In genomic region chr14:50943943-50944646, GRCh38 we compare ENCODE assay signal across 7 cellular contexts. TPM values are rescaled to one million over a fixed set of nuclear protein-coding genes. Genes with fewer than 3 reads are reported as not detected.
DNase-seq lines count a peak whose midpoint lies in the region; TF ChIP-seq lines count a peak whose summit lies in the region.

Gene PYGL (minus strand): TSS chr14:50944483. CDS start chr14:50944403, 80 bp downstream.

- POLR2A ChIA-PET in GM10248 (lab: Yijun Ruan, JAX) (no interaction called here), HEK293 (lab: Yijun Ruan, JAX) (interaction anchor here (0.5 to 2.0 kb wide), 8 partner anchors 11 to 151 kb away, joined by 3 to 10 read pairs (median 3); partner anchors contain the start of gene TRIM9)

- peak; percentile 62 for DNase-seq in GM10248 (ENCODE audit: extremely low spot score)
- peak; percentile 43 for DNase-seq in NCI-H446 treated with DMSO at 0.1 percent for 48 hours (lab: John Stamatoyannopoulos, UW)
- peak; percentile 28 for DNase-seq in activated T-cell treated with anti-CD3 and anti-CD28 coated beads, Interleukin-2, amount 50 U/mL, for 1 hour
- DNase-seq in foreskin fibroblast, result peak; percentile 66 to 89
- DNase-seq in ureter (ENCODE audit: low spot score), result peak; percentile 73

- H3K36me3 Mint-ChIP-seq in nephron (ENCODE audit: low read depth), result peaks cover 3% of the 10 kb centered on the region

- H3K9me3 ChIP-seq in HEK293 (ENCODE audit: control insufficient read depth, insufficient read depth, low read depth, low read length), result no peaks in the 10 kb centered on the region

- peaks cover 16% of the 10 kb centered on the region for H3K4me1 Mint-ChIP-seq in nephron

- H3K9me3 Mint-ChIP-seq in nephron, result peaks cover 3% of the 10 kb centered on the region

- TF ChIP-seq CTCF in GM10248 (IDR thresholded peaks at IDR 0.05; ENCODE audit: control extremely low read depth, extremely low read depth, low read depth, missing control alignments), result no peak
- TF ChIP-seq CTCF in HEK293 (tag by site-specific recombination; IDR thresholded peaks at IDR 0.05), result peak; percentile 64
- no peak for TF ChIP-seq CTCF in foreskin fibroblast (IDR thresholded peaks at IDR 0.05; ENCODE audit: low read depth, low read length)
- no peak for TF ChIP-seq CTCF in nephron (IDR thresholded peaks at IDR 0.05; ENCODE audit: unreplicated experiment in 3 of 3)

- H3K27ac Mint-ChIP-seq in nephron, result peak within 1 kb of the TSS in 2 of 3 experiments; percentile 50 to 70

- peak within 1 kb of the TSS; percentile 90 to 93 (median 93) for H3K4me3 Mint-ChIP-seq in nephron

- H3K36me3 ChIP-seq in HEK293 (ENCODE audit: control insufficient read depth in 2 of 2, insufficient read depth in 1 of 2, low read length in 2 of 2), result peaks cover 11 to 25% of the 10 kb centered on the region in 2 experiments

- CTCF ChIA-PET in GM10248 (lab: Yijun Ruan, JAX) (interaction anchor here (0.8 to 1.6 kb wide), 2 partner anchors 11 to 19 kb away, joined by 3 read pairs; no protein-coding TSS in a partner anchor), HEK293 (lab: Yijun Ruan, JAX) (interaction anchor here (3.2 kb wide), 1 partner anchor 11 kb away, joined by 16 read pairs; no protein-coding TSS in a partner anchor)

- H3K27ac ChIP-seq in HEK293 (ENCODE audit: extremely low read depth, low read depth, low read length), result peak within 1 kb of the TSS; percentile 68

- peaks cover 7% of the 10 kb centered on the region for H3K27me3 Mint-ChIP-seq in nephron (ENCODE audit: low read depth)

- peaks cover 3% of the 10 kb centered on the region; the same call in 1 of the 2 replicates for H3K4me1 ChIP-seq in HEK293 (ENCODE audit: control insufficient read depth, insufficient read depth, low read length)

- peak within 1 kb of the TSS; percentile 60 for H3K4me3 ChIP-seq in HEK293 (ENCODE audit: low read depth, low read length)
- peak within 1 kb of the TSS; percentile 75 to 83 for H3K4me3 ChIP-seq in foreskin fibroblast (ENCODE audit: low read depth in 1 of 2, low read length in 2 of 2)

TF ChIP-seq in HEK293, 187 proteins besides CTCF, POLR2A, EP300 and RAD21 (continues in another document):
- TF ChIP-seq ZNF529 (tag by site-specific recombination; IDR thresholded peaks at IDR 0.05; ENCODE audit: insufficient replicate concordance), result no peak
- TF ChIP-seq ZNF10 (tag by site-specific recombination; IDR thresholded peaks at IDR 0.05), result no peak
- no peak for TF ChIP-seq BCL6B (tag by site-specific recombination; IDR thresholded peaks at IDR 0.05)
- no peak for TF ChIP-seq ZNF549 (tag by site-specific recombination; IDR thresholded peaks at IDR 0.05)
- no peak for TF ChIP-seq BCL11A (tag by site-specific recombination; IDR thresholded peaks at IDR 0.05; ENCODE audit: low read depth)
- no peak for TF ChIP-seq MZF1 (tag by site-specific recombination; IDR thresholded peaks at IDR 0.05; ENCODE audit: borderline replicate concordance)
- no peak for TF ChIP-seq REPIN1 (tag by site-specific recombination; IDR thresholded peaks at IDR 0.05; ENCODE audit: low read depth)
- TF ChIP-seq ZFP37 (tag by site-specific recombination; IDR thresholded peaks at IDR 0.05), result no peak; the same call in 1 of the 2 replicates
- TF ChIP-seq ZNF792 (tag by site-specific recombination; IDR thresholded peaks at IDR 0.05), result no peak
- no peak for TF ChIP-seq KLF17 (tag by site-specific recombination; IDR thresholded peaks at IDR 0.05)
- no peak for TF ChIP-seq ZBTB11 (tag by site-specific recombination; conservative IDR thresholded peaks at IDR 0.05; ENCODE audit: low read depth)
- peak; percentile 16; the same call in 1 of the 2 replicates for TF ChIP-seq SP7 (tag by site-specific recombination; IDR thresholded peaks at IDR 0.05)
- TF ChIP-seq ZNF843 (tag by site-specific recombination; IDR thresholded peaks at IDR 0.05), result no peak
- 0 out of 2 replicates have a peak, but pooled peaks have one; percentile 33 for TF ChIP-seq KLF16 (tag by site-specific recombination; IDR thresholded peaks at IDR 0.05)
- TF ChIP-seq ZNF837 (tag by site-specific recombination; IDR thresholded peaks at IDR 0.05), result 0 out of 2 replicates have a peak, but pooled peaks have one; percentile 43
- no peak for TF ChIP-seq PRDM6 (tag by site-specific recombination; IDR thresholded peaks at IDR 0.05)
- peak; percentile 0 for TF ChIP-seq ZEB2 (tag by site-specific recombination; IDR thresholded peaks at IDR 0.05)
- no peak for TF ChIP-seq ZNF791 (tag by site-specific recombination; IDR thresholded peaks at IDR 0.05)
- no peak for TF ChIP-seq ZNF701 (tag by site-specific recombination; IDR thresholded peaks at IDR 0.05)
- no peak for TF ChIP-seq TRIM28 (IDR thresholded peaks at IDR 0.05; ENCODE audit: borderline replicate concordance, low read length)
- TF ChIP-seq ZNF560 (tag by site-specific recombination; IDR thresholded peaks at IDR 0.05; ENCODE audit: borderline replicate concordance), result peak; percentile 18; the same call in 1 of the 2 replicates
- no peak for TF ChIP-seq ZNF174 (tag by site-specific recombination; IDR thresholded peaks at IDR 0.05)

RNA-seq across cellular contexts. Expression of gene PYGL, which starts in this region (rescaled TPM):
- 58.6 TPM for total RNA-seq in ureter

Comparison
In these comparisons a context has a peak if more than half of its experiments do, and no peak if none do; other contexts are left out.
1. Peak in every context shown above with its lines: DNase-seq, H3K4me3 ChIP-seq and H3K27ac ChIP-seq.